ENCODE assay signal across 15 cellular contexts in the genomic region with DNA sequence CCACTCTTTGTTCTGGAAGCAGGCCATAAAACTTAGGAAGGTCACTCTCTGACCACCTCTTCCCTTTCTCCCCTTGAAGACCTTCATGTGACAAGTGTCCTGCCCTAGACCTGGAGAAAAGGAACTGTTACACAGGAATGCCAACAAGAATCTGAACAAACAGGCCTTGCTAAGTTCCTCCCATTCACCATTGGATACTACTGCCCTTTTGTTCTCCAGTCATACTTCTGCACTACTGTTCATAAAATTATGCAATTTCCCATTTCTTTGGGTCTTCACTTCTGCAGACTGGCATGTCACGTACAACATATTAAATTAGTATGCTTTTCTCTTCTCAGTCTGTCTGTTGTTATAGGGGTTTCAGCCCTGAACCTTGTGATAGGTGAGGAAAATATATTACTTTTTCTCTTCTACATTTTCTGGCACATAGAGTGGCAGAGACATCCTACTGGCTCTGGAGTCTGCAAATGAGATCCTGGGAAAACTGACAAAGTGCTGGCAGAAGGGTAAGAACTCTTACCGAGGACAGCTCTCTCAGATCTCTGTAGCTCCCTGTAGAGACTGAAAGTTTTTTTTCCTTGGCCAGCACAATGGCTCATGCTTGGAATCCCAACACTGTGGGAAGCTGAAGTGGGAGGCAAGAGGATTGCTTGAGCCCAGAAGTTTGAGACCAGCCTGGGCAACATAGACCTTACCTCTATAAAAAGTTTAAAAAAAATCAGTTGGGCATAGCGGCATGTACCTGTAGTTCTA.
"Had no signal": no experiment of that assay in that cellular context is flagged by ENCODE, and none has a peak within 500 bp of the region (broad histone marks: within the 10 kb centered on the region; RNA-seq: fewer than 3 reads in every experiment).

No MANE protein-coding gene starts in this region.

- H3K4me3 ChIP-seq: lower lobe of right lung, sigmoid colon, thoracic aorta had no signal

- H3K36me3 ChIP-seq: lower lobe of right lung, sigmoid colon, thoracic aorta had no signal

- H3K27me3 ChIP-seq: sigmoid colon had no signal

- H3K9me3 ChIP-seq: lower lobe of right lung had no signal

- H3K27ac ChIP-seq: lower lobe of right lung, sigmoid colon, thoracic aorta, VCaP had no signal

- ATAC-seq: esophagus mucosa; natural killer cell; stimulated activated effector memory CD8-positive, alpha-beta T cell treated with anti-CD3 and anti-CD28 coated beads, Interleukin-12 subunit alpha, Interleukin-12 subunit beta, amount 100 ng/mL, for 72 hours had no signal

- H3K4me1 ChIP-seq: lower lobe of right lung, sigmoid colon had no signal

- DNase-seq: activated CD4-positive, alpha-beta memory T cell treated with anti-CD3 and anti-CD28 coated beads for 36 hours; activated gamma-delta T cell treated with Interleukin-2 at 50 U/mL for 16 hours; activated T-cell treated with anti-CD3 and anti-CD28 coated beads for 4 hours; cerebellar nuclear complex; cortex of kidney; effector CD8-positive, alpha-beta T cell; lower lobe of right lung; natural killer cell; nucleus accumbens; sigmoid colon; stimulated activated CD4-positive, alpha-beta T cell treated with anti-CD3 and anti-CD28 coated beads, Interleukin-4, amount 100 ng/mL, for 24 hours had no signal
